Comparison of ENCODE assay signal across 1 cellular context in the genomic region with DNA sequence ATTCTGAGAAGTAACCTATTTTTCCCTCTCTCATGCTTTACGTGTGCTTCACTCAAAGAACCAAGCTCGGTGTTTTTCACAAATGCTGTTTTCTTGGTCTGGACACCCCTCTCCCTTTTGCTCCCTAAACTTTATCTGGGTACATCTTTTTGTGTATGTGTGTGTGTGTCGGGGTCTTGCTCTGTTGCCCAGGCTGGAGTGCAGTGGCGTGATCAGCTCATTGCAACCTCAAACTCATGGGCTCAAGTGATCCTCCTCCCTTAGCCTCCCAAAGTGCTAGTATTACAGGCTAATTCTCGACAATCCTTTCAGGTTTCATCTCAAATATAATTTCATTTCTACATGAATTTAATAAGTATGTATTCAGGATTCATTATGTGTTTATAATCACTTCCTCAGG.
TF ChIP-seq lines count a peak whose summit lies in the region.

No MANE protein-coding gene starts in this region.

TF ChIP-seq in HepG2, 621 proteins besides CTCF, POLR2A, EP300 and RAD21 (continued from another document):
- TF ChIP-seq, protein P1, sequence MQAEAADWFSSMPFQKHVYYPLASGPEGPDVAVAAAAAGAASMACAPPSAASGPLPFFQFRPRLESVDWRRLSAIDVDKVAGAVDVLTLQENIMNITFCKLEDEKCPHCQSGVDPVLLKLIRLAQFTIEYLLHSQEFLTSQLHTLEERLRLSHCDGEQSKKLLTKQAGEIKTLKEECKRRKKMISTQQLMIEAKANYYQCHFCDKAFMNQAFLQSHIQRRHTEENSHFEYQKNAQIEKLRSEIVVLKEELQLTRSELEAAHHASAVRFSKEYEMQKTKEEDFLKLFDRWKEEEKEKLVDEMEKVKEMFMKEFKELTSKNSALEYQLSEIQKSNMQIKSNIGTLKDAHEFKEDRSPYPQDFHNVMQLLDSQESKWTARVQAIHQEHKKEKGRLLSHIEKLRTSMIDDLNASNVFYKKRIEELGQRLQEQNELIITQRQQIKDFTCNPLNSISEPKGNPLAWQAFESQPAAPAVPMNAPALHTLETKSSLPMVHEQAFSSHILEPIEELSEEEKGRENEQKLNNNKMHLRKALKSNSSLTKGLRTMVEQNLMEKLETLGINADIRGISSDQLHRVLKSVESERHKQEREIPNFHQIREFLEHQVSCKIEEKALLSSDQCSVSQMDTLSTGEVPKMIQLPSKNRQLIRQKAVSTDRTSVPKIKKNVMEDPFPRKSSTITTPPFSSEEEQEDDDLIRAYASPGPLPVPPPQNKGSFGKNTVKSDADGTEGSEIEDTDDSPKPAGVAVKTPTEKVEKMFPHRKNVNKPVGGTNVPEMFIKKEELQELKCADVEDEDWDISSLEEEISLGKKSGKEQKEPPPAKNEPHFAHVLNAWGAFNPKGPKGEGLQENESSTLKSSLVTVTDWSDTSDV (CRISPR knock-in tag; IDR thresholded peaks at IDR 0.05), result no peak
- TF ChIP-seq, protein P2, sequence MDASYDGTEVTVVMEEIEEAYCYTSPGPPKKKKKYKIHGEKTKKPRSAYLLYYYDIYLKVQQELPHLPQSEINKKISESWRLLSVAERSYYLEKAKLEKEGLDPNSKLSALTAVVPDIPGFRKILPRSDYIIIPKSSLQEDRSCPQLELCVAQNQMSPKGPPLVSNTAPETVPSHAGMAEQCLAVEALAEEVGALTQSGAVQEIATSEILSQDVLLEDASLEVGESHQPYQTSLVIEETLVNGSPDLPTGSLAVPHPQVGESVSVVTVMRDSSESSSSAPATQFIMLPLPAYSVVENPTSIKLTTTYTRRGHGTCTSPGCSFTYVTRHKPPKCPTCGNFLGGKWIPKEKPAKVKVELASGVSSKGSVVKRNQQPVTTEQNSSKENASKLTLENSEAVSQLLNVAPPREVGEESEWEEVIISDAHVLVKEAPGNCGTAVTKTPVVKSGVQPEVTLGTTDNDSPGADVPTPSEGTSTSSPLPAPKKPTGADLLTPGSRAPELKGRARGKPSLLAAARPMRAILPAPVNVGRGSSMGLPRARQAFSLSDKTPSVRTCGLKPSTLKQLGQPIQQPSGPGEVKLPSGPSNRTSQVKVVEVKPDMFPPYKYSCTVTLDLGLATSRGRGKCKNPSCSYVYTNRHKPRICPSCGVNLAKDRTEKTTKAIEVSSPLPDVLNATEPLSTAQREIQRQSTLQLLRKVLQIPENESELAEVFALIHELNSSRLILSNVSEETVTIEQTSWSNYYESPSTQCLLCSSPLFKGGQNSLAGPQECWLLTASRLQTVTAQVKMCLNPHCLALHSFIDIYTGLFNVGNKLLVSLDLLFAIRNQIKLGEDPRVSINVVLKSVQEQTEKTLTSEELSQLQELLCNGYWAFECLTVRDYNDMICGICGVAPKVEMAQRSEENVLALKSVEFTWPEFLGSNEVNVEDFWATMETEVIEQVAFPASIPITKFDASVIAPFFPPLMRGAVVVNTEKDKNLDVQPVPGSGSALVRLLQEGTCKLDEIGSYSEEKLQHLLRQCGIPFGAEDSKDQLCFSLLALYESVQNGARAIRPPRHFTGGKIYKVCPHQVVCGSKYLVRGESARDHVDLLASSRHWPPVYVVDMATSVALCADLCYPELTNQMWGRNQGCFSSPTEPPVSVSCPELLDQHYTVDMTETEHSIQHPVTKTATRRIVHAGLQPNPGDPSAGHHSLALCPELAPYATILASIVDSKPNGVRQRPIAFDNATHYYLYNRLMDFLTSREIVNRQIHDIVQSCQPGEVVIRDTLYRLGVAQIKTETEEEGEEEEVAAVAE (CRISPR knock-in tag; IDR thresholded peaks at IDR 0.05; ENCODE audit: borderline replicate concordance), result no peak
- no peak for TF ChIP-seq ZNF792 (CRISPR knock-in tag; IDR thresholded peaks at IDR 0.05)
- TF ChIP-seq, protein P3, sequence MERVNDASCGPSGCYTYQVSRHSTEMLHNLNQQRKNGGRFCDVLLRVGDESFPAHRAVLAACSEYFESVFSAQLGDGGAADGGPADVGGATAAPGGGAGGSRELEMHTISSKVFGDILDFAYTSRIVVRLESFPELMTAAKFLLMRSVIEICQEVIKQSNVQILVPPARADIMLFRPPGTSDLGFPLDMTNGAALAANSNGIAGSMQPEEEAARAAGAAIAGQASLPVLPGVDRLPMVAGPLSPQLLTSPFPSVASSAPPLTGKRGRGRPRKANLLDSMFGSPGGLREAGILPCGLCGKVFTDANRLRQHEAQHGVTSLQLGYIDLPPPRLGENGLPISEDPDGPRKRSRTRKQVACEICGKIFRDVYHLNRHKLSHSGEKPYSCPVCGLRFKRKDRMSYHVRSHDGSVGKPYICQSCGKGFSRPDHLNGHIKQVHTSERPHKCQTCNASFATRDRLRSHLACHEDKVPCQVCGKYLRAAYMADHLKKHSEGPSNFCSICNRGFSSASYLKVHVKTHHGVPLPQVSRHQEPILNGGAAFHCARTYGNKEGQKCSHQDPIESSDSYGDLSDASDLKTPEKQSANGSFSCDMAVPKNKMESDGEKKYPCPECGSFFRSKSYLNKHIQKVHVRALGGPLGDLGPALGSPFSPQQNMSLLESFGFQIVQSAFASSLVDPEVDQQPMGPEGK (CRISPR knock-in tag; IDR thresholded peaks at IDR 0.05), result no peak
